8 cellular contexts compared by ENCODE assay signal in genomic region chr5:80686757-80687156, GRCh38. TPM values are rescaled to one million over a fixed set of nuclear protein-coding genes. Genes with fewer than 3 reads are reported as not detected.
DNase-seq lines count a peak whose midpoint lies in the region; ATAC-seq and TF ChIP-seq lines count a peak whose summit lies in the region.

No MANE protein-coding gene starts in this region.

- H2AFZ ChIP-seq in mammary epithelial cell (ENCODE audit: low read depth, low read length) = no peak overlapping the region

- peak; percentile 29 for TF ChIP-seq CTCF in MCF 10A (IDR thresholded peaks at IDR 0.05; ENCODE audit: unreplicated experiment)
- TF ChIP-seq CTCF in mammary epithelial cell (conservative IDR thresholded peaks at IDR 0.05 in 1 of 2, IDR thresholded peaks at IDR 0.05 in 1 of 2; ENCODE audit: extremely low read depth in 1 of 2, insufficient read depth in 1 of 2, low read depth in 1 of 2, low read length in 2 of 2) = peak in 1 of 2 donors; percentile 29
- TF ChIP-seq CTCF in fibroblast of villous mesenchyme (IDR thresholded peaks at IDR 0.05; ENCODE audit: insufficient read depth, low read depth, low read length) = peak; percentile 32
- peak in 3 of 5 experiments; percentile 14 to 29 (median 20) for TF ChIP-seq CTCF in transverse colon (IDR thresholded peaks at IDR 0.05)

- no peak for ATAC-seq in activated naive CD4-positive, alpha-beta T cell treated with anti-CD3 and anti-CD28 coated beads, Interleukin-2, amount 50 U/mL, for 72 hours

- H3K36me3 ChIP-seq in mammary epithelial cell (ENCODE audit: insufficient read depth, low read length) (peaks cover 5% of the 10 kb centered on the region), transverse colon (peaks cover 0 to 6% (median under 1%) of the 10 kb centered on the region in 4 donors)

- H3K9me3 Mint-ChIP-seq in MCF 10A (ENCODE audit: unreplicated experiment) = no peaks in the 10 kb centered on the region
- no peaks in the 10 kb centered on the region for H3K9me3 Mint-ChIP-seq in activated naive CD4-positive, alpha-beta T cell treated with anti-CD3 and anti-CD28 coated beads, Interleukin-2, amount 50 U/mL, for 72 hours

- no peak overlapping the region for H3K9ac ChIP-seq in mammary epithelial cell (ENCODE audit: insufficient read depth, low read length)

- in situ Hi-C loops in mammary epithelial cell (cut with MboI; ENCODE audit: low sequenced_read_pairs in 2 of 2) = loop anchor here in 1 of 2 donors (25.0 kb wide), 1 partner anchor 501 kb away; no protein-coding TSS in a partner anchor
- in situ Hi-C loops in transverse colon (cut with MboI; ENCODE audit: low pct_ligation_motif_present in 1 of 4, low pct_unique_long_range_greater_than_20kb in 1 of 4, low sequenced_read_pairs in 3 of 4) = loop anchor here in 3 of 4 donors (10.0 to 25.0 kb wide), 2 partner anchors 501 to 508 kb away; no protein-coding TSS in a partner anchor

- H3K27ac ChIP-seq in mammary epithelial cell (ENCODE audit: insufficient read depth, low read depth, low read length) (no peak overlapping the region), transverse colon (no peak overlapping the region)

- no peak overlapping the region for H3K4me3 Mint-ChIP-seq in MCF 10A (ENCODE audit: unreplicated experiment)

- dilution Hi-C loops in mammary epithelial cell (cut with HindIII; ENCODE audit: low sequenced_read_pairs) = no loop called here

- H3K4me1 ChIP-seq in mammary epithelial cell (ENCODE audit: insufficient read depth, low read length) (no peaks in the 10 kb centered on the region), transverse colon (no peaks in the 10 kb centered on the region)

- peaks cover 10% of the 10 kb centered on the region for H3K79me2 ChIP-seq in mammary epithelial cell (ENCODE audit: insufficient read depth, low read length)

- no peak for TF ChIP-seq EP300 in transverse colon (IDR thresholded peaks at IDR 0.05; ENCODE audit: low read depth)

- no peaks in the 10 kb centered on the region for H3K27me3 Mint-ChIP-seq in MCF 10A (ENCODE audit: insufficient read depth, unreplicated experiment)

- DNase-seq in MCF 10A (ENCODE audit: unreplicated experiment) (peak; percentile 25), mammary epithelial cell (no peak), RKO (ENCODE audit: low spot score) (peak; percentile 63), fibroblast of villous mesenchyme (ENCODE audit: low read depth) (peak; percentile 32), transverse colon (no peak), cerebellar nuclear complex (lab: John Stamatoyannopoulos, UW) (no peak)
- no peak for DNase-seq in activated naive CD4-positive, alpha-beta T cell treated with anti-CD3 and anti-CD28 coated beads, Interleukin-2, amount 50 U/mL, for 72 hours (ENCODE audit: low spot score in 2 of 2)
- no peak for DNase-seq in stimulated activated CD4-positive, alpha-beta T cell treated with anti-CD3 and anti-CD28 coated beads, Interleukin-1b, Interleukin-23, amount 100 ng/mL, for 48 hours

- no peaks in the 10 kb centered on the region for H4K20me1 ChIP-seq in mammary epithelial cell (ENCODE audit: insufficient read depth, low read length)

- H3K27me3 ChIP-seq in mammary epithelial cell (ENCODE audit: insufficient read depth, low read length) (no peaks in the 10 kb centered on the region), transverse colon (no peaks in the 10 kb centered on the region)

- H3K27ac Mint-ChIP-seq in MCF 10A (ENCODE audit: low read depth, unreplicated experiment) = no peak overlapping the region
- no peak overlapping the region for H3K27ac Mint-ChIP-seq in activated naive CD4-positive, alpha-beta T cell treated with anti-CD3 and anti-CD28 coated beads, Interleukin-2, amount 50 U/mL, for 72 hours

- intact Hi-C loops in MCF 10A (cut with micrococcal nuclease) = loop anchor here (1.0 to 10.0 kb wide), 3 partner anchors 479 to 614 kb away; partner anchors contain the start of gene ZCCHC9
- intact Hi-C loops in mammary epithelial cell (cut with micrococcal nuclease) = loop anchor here (1.0 kb wide), 3 partner anchors 422 to 509 kb away; no protein-coding TSS in a partner anchor
- intact Hi-C loops in transverse colon (cut with DNase I; ENCODE audit: low total_unique reads) = no loop called here

- H3K4me1 Mint-ChIP-seq in MCF 10A (ENCODE audit: insufficient read depth, unreplicated experiment) = no peaks in the 10 kb centered on the region

- peaks cover 24% of the 10 kb centered on the region for H3K36me3 Mint-ChIP-seq in MCF 10A (ENCODE audit: insufficient read depth, unreplicated experiment)
- H3K36me3 Mint-ChIP-seq in activated naive CD4-positive, alpha-beta T cell treated with anti-CD3 and anti-CD28 coated beads, Interleukin-2, amount 50 U/mL, for 72 hours = peaks cover 4 to 13% of the 10 kb centered on the region in 2 donors

- BruUV-seq in MCF 10A (replicated peaks; lab: Mats Ljungman, UMichigan) (no TSS peak), mammary epithelial cell (replicated peaks; lab: Mats Ljungman, UMichigan) (no TSS peak)

- no peak for TF ChIP-seq POLR2A in transverse colon (IDR thresholded peaks at IDR 0.05)

- H3K4me3 ChIP-seq in mammary epithelial cell (replicated peaks in 1 of 3; ENCODE audit: insufficient read depth in 1 of 3, low read depth in 2 of 3, low read length in 3 of 3) (no peak overlapping the region), fibroblast of villous mesenchyme (ENCODE audit: low read depth, low read length) (no peak overlapping the region), transverse colon (no peak overlapping the region)

- CTCF ChIA-PET in MCF 10A (lab: Yijun Ruan, JAX) = interaction anchor here (0.6 to 3.0 kb wide), 14 partner anchors 9 to 1538 kb away, joined by 3 to 29 read pairs (median 4); no protein-coding TSS in a partner anchor
- CTCF ChIA-PET in mammary epithelial cell (lab: Charles Lee; ENCODE audit: low non-redundant PET) = no interaction called here

- POLR2A ChIA-PET in MCF 10A (lab: Yijun Ruan, JAX) = interaction anchor here (1.0 kb wide), 1 partner anchor 78 kb away, joined by 3 read pairs; no protein-coding TSS in a partner anchor

- H3K4me2 ChIP-seq in mammary epithelial cell (ENCODE audit: insufficient read depth, low read depth, low read length) = no peak overlapping the region

- H3K9me3 ChIP-seq in mammary epithelial cell (replicated peaks; ENCODE audit: insufficient read depth, low read length) (no peaks in the 10 kb centered on the region), transverse colon (no peaks in the 10 kb centered on the region)

RNA-seq across cellular contexts. Expression of gene DHFR, which starts 32.0 kb away (rescaled TPM):
- total RNA-seq in MCF 10A (2022) (6.3 and 13.0 TPM in 2 replicates), mammary epithelial cell (10 to 100 TPM in 1 of 2 donors, 1 to 10 TPM in 1; 6.2 to 30.0 TPM), fibroblast of villous mesenchyme (15.5 and 29.8 TPM in 2 replicates), transverse colon (10 to 100 TPM; 12.7 to 31.4 (median 26.8) TPM)
- 31.7 TPM for polyA plus RNA-seq in mammary epithelial cell
- 9.1 TPM for polyA minus RNA-seq in mammary epithelial cell
- 10 to 100 TPM; 81.0 to 89.6 TPM for total RNA-seq in activated naive CD4-positive, alpha-beta T cell treated with anti-CD3 and anti-CD28 coated beads, Interleukin-2, amount 50 U/mL, for 72 hours

RNA-seq across cellular contexts. Expression of gene MSH3, which starts 32.3 kb away (rescaled TPM):
- total RNA-seq in MCF 10A (2022) (17.5 and 21.9 TPM in 2 replicates), mammary epithelial cell (10 to 100 TPM; 20.0 TPM), fibroblast of villous mesenchyme (17.1 and 22.5 TPM in 2 replicates), transverse colon (10 to 100 TPM in 3 of 4 donors, 1 to 10 TPM in 1; 6.4 to 22.2 (median 17.2) TPM)
- polyA plus RNA-seq in mammary epithelial cell = 6.9 TPM
- polyA minus RNA-seq in mammary epithelial cell = 2.3 TPM
- total RNA-seq in activated naive CD4-positive, alpha-beta T cell treated with anti-CD3 and anti-CD28 coated beads, Interleukin-2, amount 50 U/mL, for 72 hours = 10 to 100 TPM; 22.5 to 23.2 TPM

Comparison
In these comparisons a context has a peak if more than half of its experiments do, and no peak if none do; other contexts are left out.
1. DNase-seq: peak in MCF 10A (single experiment), RKO (single experiment) and fibroblast of villous mesenchyme (single experiment); none in mammary epithelial cell (single experiment), transverse colon (single experiment), activated naive CD4-positive, alpha-beta T cell treated with anti-CD3 and anti-CD28 coated beads, Interleukin-2, amount 50 U/mL, for 72 hours (0 of 2), stimulated activated CD4-positive, alpha-beta T cell treated with anti-CD3 and anti-CD28 coated beads, Interleukin-1b, Interleukin-23, amount 100 ng/mL, for 48 hours (single experiment) and cerebellar nuclear complex (0 of 2).